In genomic region chr9:108151161-108151586, GRCh38 we compare ENCODE assay signal across 13 cellular contexts.
DNase-seq lines count a peak whose midpoint lies in the region; ATAC-seq and TF ChIP-seq lines count a peak whose summit lies in the region.
"Had no signal": no experiment of that assay in that cellular context is flagged by ENCODE, and none has a peak within 500 bp of the region (broad histone marks: within the 10 kb centered on the region; RNA-seq: fewer than 3 reads in every experiment).

No MANE protein-coding gene starts in this region.

- no peak for TF ChIP-seq CTCF in upper lobe of right lung (IDR thresholded peaks at IDR 0.05)

- no peaks in the 10 kb centered on the region for H3K9me3 ChIP-seq in MG63
- H3K9me3 ChIP-seq in adipocyte (ENCODE audit: control insufficient read depth, low read length): no peaks in the 10 kb centered on the region
- no peaks in the 10 kb centered on the region for H3K9me3 ChIP-seq in upper lobe of right lung

- H3K27me3 ChIP-seq in MG63 (no peaks in the 10 kb centered on the region), adipocyte (replicated peaks; ENCODE audit: control insufficient read depth, insufficient read depth, low read length) (no peaks in the 10 kb centered on the region), upper lobe of right lung (no peaks in the 10 kb centered on the region)
- H3K27me3 ChIP-seq: cardiac muscle cell had no signal

- no peaks in the 10 kb centered on the region for H3K36me3 ChIP-seq in MG63
- H3K36me3 ChIP-seq in adipocyte (ENCODE audit: control insufficient read depth, insufficient read depth, low read length, severe bottlenecking): no peaks in the 10 kb centered on the region
- no peaks in the 10 kb centered on the region for H3K36me3 ChIP-seq in upper lobe of right lung
- H3K36me3 ChIP-seq: cardiac muscle cell had no signal

- H3K27ac ChIP-seq in upper lobe of right lung: peak overlapping the region; percentile 78
- H3K27ac ChIP-seq: cardiac muscle cell had no signal

- intact Hi-C loops in left ventricle myocardium superior (cut with micrococcal nuclease): no loop called here
- intact Hi-C loops in upper lobe of right lung (cut with DNase I): no loop called here

- H3K4me3 ChIP-seq in MG63 (no peak overlapping the region), adipocyte (ENCODE audit: low read length) (peak overlapping the region; percentile 17), upper lobe of right lung (no peak overlapping the region)
- H3K4me3 ChIP-seq: cardiac muscle cell had no signal

- ATAC-seq in left ventricle myocardium superior (peak; percentile 64), upper lobe of right lung (peak; percentile 34), GM18502 (IDR thresholded peaks at IDR 0.05; ENCODE audit: poor library complexity, unreplicated experiment) (no peak), GM21367 (IDR thresholded peaks at IDR 0.05; ENCODE audit: unreplicated experiment) (no peak), GM18520 (IDR thresholded peaks at IDR 0.05; ENCODE audit: unreplicated experiment) (no peak)
- ATAC-seq: stimulated activated effector memory CD8-positive, alpha-beta T cell treated with anti-CD3 and anti-CD28 coated beads, Interleukin-12 subunit alpha, Interleukin-12 subunit beta, amount 100 ng/mL, for 72 hours had no signal

- peaks cover 26% of the 10 kb centered on the region for H3K4me1 ChIP-seq in adipocyte (ENCODE audit: control insufficient read depth, insufficient read depth, low read length)
- peaks cover 10% of the 10 kb centered on the region for H3K4me1 ChIP-seq in upper lobe of right lung

- peak overlapping the region; percentile 71 for H3K9ac ChIP-seq in adipocyte (ENCODE audit: low read length)

- DNase-seq in MG63 (peak; percentile 41), adipocyte (ENCODE audit: low read depth) (peak; percentile 23), left ventricle myocardium superior (peak; percentile 44), upper lobe of right lung (no peak)
- DNase-seq: activated T-cell treated with anti-CD3 and anti-CD28 coated beads, Interleukin-2, amount 50 U/mL, for 1 hour; DMS79 treated with DMSO at 0.1 percent for 48 hours; NCI-H1105; stimulated activated CD4-positive, alpha-beta T cell treated with anti-CD3 and anti-CD28 coated beads, Interleukin-15, amount 100 ng/mL, for 24 hours had no signal

Comparison
In these comparisons a context has a peak if more than half of its experiments do, and no peak if none do; other contexts are left out.
1. ATAC-seq: peak in left ventricle myocardium superior (single experiment) and upper lobe of right lung (single experiment); none in GM18502 (single experiment), GM21367 (single experiment) and GM18520 (single experiment).